1 cellular context compared by ENCODE assay signal in the genomic region with DNA sequence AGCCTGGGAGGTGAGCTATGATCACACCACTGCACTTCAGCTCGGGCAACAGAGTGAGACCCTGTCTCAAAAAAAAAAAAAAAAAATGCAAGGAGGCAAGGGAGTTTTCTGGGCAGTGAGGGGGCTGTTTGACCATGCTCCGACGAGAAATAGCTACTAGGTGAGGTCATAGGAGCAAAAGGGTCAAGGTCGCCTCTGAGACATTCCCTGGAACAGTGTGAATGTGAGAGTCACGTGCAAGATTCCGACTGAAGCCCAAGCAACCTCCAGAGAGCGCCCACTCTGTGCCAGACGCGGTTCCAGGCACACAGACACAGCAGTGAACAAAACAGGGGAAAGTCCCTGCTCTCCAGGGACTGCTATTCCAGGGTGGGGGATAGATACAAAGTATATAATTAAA.
TF ChIP-seq lines count a peak whose summit lies in the region.

No MANE protein-coding gene starts in this region.

TF ChIP-seq in HepG2, 621 proteins besides CTCF, POLR2A, EP300 and RAD21 (continues in another document):
- no peak for TF ChIP-seq ZSCAN25 (CRISPR knock-in tag; IDR thresholded peaks at IDR 0.05)
- TF ChIP-seq ZMYM2 (CRISPR knock-in tag; IDR thresholded peaks at IDR 0.05) = peak; percentile 62; the same call in 1 of the 2 replicates
- peak; percentile 78 for TF ChIP-seq BHLHE40 (IDR thresholded peaks at IDR 0.05; ENCODE audit: low read length)
- TF ChIP-seq SAFB2 (CRISPR knock-in tag; IDR thresholded peaks at IDR 0.05; ENCODE audit: borderline replicate concordance, low read depth) = no peak
- no peak for TF ChIP-seq KDM5B (CRISPR knock-in tag; IDR thresholded peaks at IDR 0.05; ENCODE audit: borderline replicate concordance)
- TF ChIP-seq, protein P1, sequence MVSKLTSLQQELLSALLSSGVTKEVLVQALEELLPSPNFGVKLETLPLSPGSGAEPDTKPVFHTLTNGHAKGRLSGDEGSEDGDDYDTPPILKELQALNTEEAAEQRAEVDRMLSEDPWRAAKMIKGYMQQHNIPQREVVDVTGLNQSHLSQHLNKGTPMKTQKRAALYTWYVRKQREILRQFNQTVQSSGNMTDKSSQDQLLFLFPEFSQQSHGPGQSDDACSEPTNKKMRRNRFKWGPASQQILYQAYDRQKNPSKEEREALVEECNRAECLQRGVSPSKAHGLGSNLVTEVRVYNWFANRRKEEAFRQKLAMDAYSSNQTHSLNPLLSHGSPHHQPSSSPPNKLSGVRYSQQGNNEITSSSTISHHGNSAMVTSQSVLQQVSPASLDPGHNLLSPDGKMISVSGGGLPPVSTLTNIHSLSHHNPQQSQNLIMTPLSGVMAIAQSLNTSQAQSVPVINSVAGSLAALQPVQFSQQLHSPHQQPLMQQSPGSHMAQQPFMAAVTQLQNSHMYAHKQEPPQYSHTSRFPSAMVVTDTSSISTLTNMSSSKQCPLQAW (CRISPR knock-in tag; IDR thresholded peaks at IDR 0.05) = no peak
- no peak for TF ChIP-seq ZNF644 (CRISPR knock-in tag; IDR thresholded peaks at IDR 0.05; ENCODE audit: low read depth)
- no peak for TF ChIP-seq SNRNP70 (IDR thresholded peaks at IDR 0.05; ENCODE audit: low read depth, low read length)
- TF ChIP-seq, protein P2, sequence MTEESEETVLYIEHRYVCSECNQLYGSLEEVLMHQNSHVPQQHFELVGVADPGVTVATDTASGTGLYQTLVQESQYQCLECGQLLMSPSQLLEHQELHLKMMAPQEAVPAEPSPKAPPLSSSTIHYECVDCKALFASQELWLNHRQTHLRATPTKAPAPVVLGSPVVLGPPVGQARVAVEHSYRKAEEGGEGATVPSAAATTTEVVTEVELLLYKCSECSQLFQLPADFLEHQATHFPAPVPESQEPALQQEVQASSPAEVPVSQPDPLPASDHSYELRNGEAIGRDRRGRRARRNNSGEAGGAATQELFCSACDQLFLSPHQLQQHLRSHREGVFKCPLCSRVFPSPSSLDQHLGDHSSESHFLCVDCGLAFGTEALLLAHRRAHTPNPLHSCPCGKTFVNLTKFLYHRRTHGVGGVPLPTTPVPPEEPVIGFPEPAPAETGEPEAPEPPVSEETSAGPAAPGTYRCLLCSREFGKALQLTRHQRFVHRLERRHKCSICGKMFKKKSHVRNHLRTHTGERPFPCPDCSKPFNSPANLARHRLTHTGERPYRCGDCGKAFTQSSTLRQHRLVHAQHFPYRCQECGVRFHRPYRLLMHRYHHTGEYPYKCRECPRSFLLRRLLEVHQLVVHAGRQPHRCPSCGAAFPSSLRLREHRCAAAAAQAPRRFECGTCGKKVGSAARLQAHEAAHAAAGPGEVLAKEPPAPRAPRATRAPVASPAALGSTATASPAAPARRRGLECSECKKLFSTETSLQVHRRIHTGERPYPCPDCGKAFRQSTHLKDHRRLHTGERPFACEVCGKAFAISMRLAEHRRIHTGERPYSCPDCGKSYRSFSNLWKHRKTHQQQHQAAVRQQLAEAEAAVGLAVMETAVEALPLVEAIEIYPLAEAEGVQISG (CRISPR knock-in tag; IDR thresholded peaks at IDR 0.05) = no peak
- TF ChIP-seq, protein P3, sequence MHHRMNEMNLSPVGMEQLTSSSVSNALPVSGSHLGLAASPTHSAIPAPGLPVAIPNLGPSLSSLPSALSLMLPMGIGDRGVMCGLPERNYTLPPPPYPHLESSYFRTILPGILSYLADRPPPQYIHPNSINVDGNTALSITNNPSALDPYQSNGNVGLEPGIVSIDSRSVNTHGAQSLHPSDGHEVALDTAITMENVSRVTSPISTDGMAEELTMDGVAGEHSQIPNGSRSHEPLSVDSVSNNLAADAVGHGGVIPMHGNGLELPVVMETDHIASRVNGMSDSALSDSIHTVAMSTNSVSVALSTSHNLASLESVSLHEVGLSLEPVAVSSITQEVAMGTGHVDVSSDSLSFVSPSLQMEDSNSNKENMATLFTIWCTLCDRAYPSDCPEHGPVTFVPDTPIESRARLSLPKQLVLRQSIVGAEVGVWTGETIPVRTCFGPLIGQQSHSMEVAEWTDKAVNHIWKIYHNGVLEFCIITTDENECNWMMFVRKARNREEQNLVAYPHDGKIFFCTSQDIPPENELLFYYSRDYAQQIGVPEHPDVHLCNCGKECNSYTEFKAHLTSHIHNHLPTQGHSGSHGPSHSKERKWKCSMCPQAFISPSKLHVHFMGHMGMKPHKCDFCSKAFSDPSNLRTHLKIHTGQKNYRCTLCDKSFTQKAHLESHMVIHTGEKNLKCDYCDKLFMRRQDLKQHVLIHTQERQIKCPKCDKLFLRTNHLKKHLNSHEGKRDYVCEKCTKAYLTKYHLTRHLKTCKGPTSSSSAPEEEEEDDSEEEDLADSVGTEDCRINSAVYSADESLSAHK (CRISPR knock-in tag; IDR thresholded peaks at IDR 0.05; ENCODE audit: borderline replicate concordance) = no peak
- TF ChIP-seq, protein P4, sequence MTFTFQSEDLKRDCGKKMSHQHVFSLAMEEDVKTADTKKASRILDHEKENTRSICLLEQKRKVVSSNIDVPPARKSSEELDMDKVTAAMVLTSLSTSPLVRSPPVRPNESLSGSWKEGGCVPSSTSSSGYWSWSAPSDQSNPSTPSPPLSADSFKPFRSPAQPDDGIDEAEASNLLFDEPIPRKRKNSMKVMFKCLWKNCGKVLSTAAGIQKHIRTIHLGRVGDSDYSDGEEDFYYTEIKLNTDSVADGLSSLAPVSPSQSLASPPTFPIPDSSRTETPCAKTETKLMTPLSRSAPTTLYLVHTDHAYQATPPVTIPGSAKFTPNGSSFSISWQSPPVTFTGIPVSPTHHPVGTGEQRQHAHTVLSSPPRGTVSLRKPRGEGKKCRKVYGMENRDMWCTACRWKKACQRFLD (CRISPR knock-in tag; IDR thresholded peaks at IDR 0.05; ENCODE audit: borderline replicate concordance) = no peak
- TF ChIP-seq RFX5 (IDR thresholded peaks at IDR 0.05; ENCODE audit: low read depth, low read length) = no peak
- no peak for TF ChIP-seq TCF7L2 (IDR thresholded peaks at IDR 0.05; ENCODE audit: low read depth, low read length)
- TF ChIP-seq, protein P5, sequence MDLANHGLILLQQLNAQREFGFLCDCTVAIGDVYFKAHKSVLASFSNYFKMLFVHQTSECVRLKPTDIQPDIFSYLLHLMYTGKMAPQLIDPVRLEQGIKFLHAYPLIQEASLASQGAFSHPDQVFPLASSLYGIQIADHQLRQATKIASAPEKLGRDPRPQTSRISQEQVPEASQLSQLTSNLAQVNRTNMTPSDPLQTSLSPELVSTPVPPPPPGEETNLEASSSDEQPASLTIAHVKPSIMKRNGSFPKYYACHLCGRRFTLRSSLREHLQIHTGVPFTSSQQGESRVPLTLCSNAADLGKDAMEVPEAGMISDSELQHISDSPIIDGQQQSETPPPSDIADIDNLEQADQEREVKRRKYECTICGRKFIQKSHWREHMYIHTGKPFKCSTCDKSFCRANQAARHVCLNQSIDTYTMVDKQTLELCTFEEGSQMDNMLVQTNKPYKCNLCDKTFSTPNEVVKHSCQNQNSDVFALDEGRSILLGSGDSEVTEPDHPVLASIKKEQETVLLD (CRISPR knock-in tag; IDR thresholded peaks at IDR 0.05; ENCODE audit: low read depth) = no peak
- TF ChIP-seq ZSCAN29 (CRISPR knock-in tag; conservative IDR thresholded peaks at IDR 0.05) = no peak
- no peak for TF ChIP-seq IRX3 (CRISPR knock-in tag; IDR thresholded peaks at IDR 0.05; ENCODE audit: borderline replicate concordance, low read depth)
- TF ChIP-seq PPARG (CRISPR knock-in tag; conservative IDR thresholded peaks at IDR 0.05) = no peak
- TF ChIP-seq ZNF20 (CRISPR knock-in tag; IDR thresholded peaks at IDR 0.05) = no peak
- no peak for TF ChIP-seq NCOR1 (IDR thresholded peaks at IDR 0.05; ENCODE audit: borderline replicate concordance, low read length)
- peak; percentile 40; the same call in 1 of the 2 replicates for TF ChIP-seq NR2F6 (IDR thresholded peaks at IDR 0.05)
- no peak; the same call in 1 of the 2 replicates for TF ChIP-seq NR2F6 (CRISPR knock-in tag; IDR thresholded peaks at IDR 0.05)
- peak; percentile 12; the same call in 1 of the 2 replicates for TF ChIP-seq FOSL2 (CRISPR knock-in tag; IDR thresholded peaks at IDR 0.05)
- no peak for TF ChIP-seq ZNF224 (CRISPR knock-in tag; IDR thresholded peaks at IDR 0.05)
- TF ChIP-seq, protein P6, sequence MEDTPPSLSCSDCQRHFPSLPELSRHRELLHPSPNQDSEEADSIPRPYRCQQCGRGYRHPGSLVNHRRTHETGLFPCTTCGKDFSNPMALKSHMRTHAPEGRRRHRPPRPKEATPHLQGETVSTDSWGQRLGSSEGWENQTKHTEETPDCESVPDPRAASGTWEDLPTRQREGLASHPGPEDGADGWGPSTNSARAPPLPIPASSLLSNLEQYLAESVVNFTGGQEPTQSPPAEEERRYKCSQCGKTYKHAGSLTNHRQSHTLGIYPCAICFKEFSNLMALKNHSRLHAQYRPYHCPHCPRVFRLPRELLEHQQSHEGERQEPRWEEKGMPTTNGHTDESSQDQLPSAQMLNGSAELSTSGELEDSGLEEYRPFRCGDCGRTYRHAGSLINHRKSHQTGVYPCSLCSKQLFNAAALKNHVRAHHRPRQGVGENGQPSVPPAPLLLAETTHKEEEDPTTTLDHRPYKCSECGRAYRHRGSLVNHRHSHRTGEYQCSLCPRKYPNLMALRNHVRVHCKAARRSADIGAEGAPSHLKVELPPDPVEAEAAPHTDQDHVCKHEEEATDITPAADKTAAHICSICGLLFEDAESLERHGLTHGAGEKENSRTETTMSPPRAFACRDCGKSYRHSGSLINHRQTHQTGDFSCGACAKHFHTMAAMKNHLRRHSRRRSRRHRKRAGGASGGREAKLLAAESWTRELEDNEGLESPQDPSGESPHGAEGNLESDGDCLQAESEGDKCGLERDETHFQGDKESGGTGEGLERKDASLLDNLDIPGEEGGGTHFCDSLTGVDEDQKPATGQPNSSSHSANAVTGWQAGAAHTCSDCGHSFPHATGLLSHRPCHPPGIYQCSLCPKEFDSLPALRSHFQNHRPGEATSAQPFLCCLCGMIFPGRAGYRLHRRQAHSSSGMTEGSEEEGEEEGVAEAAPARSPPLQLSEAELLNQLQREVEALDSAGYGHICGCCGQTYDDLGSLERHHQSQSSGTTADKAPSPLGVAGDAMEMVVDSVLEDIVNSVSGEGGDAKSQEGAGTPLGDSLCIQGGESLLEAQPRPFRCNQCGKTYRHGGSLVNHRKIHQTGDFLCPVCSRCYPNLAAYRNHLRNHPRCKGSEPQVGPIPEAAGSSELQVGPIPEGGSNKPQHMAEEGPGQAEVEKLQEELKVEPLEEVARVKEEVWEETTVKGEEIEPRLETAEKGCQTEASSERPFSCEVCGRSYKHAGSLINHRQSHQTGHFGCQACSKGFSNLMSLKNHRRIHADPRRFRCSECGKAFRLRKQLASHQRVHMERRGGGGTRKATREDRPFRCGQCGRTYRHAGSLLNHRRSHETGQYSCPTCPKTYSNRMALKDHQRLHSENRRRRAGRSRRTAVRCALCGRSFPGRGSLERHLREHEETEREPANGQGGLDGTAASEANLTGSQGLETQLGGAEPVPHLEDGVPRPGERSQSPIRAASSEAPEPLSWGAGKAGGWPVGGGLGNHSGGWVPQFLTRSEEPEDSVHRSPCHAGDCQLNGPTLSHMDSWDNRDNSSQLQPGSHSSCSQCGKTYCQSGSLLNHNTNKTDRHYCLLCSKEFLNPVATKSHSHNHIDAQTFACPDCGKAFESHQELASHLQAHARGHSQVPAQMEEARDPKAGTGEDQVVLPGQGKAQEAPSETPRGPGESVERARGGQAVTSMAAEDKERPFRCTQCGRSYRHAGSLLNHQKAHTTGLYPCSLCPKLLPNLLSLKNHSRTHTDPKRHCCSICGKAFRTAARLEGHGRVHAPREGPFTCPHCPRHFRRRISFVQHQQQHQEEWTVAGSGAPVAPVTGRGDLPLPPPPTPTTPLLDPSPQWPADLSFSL (CRISPR knock-in tag; IDR thresholded peaks at IDR 0.05) = no peak
- TF ChIP-seq, protein P7, sequence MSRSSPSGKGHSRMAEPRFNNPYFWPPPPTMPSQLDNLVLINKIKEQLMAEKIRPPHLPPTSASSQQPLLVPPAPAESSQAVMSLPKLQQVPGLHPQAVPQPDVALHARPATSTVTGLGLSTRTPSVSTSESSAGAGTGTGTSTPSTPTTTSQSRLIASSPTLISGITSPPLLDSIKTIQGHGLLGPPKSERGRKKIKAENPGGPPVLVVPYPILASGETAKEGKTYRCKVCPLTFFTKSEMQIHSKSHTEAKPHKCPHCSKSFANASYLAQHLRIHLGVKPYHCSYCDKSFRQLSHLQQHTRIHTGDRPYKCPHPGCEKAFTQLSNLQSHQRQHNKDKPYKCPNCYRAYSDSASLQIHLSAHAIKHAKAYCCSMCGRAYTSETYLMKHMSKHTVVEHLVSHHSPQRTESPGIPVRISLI (CRISPR knock-in tag; IDR thresholded peaks at IDR 0.05; ENCODE audit: borderline replicate concordance) = peak; percentile 34; the same call in 1 of the 2 replicates
- TF ChIP-seq, protein P8, sequence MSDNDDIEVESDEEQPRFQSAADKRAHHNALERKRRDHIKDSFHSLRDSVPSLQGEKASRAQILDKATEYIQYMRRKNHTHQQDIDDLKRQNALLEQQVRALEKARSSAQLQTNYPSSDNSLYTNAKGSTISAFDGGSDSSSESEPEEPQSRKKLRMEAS (IDR thresholded peaks at IDR 0.05) = no peak
- TF ChIP-seq, protein P9, sequence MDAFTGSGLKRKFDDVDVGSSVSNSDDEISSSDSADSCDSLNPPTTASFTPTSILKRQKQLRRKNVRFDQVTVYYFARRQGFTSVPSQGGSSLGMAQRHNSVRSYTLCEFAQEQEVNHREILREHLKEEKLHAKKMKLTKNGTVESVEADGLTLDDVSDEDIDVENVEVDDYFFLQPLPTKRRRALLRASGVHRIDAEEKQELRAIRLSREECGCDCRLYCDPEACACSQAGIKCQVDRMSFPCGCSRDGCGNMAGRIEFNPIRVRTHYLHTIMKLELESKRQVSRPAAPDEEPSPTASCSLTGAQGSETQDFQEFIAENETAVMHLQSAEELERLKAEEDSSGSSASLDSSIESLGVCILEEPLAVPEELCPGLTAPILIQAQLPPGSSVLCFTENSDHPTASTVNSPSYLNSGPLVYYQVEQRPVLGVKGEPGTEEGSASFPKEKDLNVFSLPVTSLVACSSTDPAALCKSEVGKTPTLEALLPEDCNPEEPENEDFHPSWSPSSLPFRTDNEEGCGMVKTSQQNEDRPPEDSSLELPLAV (CRISPR knock-in tag; conservative IDR thresholded peaks at IDR 0.05; ENCODE audit: low read depth) = no peak
- no peak for TF ChIP-seq HIVEP1 (CRISPR knock-in tag; IDR thresholded peaks at IDR 0.05)
- TF ChIP-seq, protein P10, sequence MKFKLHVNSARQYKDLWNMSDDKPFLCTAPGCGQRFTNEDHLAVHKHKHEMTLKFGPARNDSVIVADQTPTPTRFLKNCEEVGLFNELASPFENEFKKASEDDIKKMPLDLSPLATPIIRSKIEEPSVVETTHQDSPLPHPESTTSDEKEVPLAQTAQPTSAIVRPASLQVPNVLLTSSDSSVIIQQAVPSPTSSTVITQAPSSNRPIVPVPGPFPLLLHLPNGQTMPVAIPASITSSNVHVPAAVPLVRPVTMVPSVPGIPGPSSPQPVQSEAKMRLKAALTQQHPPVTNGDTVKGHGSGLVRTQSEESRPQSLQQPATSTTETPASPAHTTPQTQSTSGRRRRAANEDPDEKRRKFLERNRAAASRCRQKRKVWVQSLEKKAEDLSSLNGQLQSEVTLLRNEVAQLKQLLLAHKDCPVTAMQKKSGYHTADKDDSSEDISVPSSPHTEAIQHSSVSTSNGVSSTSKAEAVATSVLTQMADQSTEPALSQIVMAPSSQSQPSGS (CRISPR knock-in tag; IDR thresholded peaks at IDR 0.05) = no peak
- TF ChIP-seq NR2F1 (CRISPR knock-in tag; IDR thresholded peaks at IDR 0.05) = 0 out of 4 replicates have a peak, but pooled peaks of 1 of the 2 experiments have one; percentile 33
- TF ChIP-seq, protein P11, sequence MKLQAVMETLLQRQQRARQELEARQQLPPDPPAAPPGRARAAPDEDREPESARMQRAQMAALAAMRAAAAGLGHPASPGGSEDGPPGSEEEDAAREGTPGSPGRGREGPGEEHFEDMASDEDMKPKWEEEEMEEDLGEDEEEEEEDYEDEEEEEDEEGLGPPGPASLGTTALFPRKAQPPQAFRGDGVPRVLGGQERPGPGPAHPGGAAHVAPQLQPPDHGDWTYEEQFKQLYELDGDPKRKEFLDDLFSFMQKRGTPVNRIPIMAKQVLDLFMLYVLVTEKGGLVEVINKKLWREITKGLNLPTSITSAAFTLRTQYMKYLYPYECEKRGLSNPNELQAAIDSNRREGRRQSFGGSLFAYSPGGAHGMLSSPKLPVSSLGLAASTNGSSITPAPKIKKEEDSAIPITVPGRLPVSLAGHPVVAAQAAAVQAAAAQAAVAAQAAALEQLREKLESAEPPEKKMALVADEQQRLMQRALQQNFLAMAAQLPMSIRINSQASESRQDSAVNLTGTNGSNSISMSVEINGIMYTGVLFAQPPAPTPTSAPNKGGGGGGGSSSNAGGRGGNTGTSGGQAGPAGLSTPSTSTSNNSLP (IDR thresholded peaks at IDR 0.05; ENCODE audit: low read depth, low read length) = no peak
